Comparison of ENCODE assay signal across 2 cellular contexts in the genomic region with DNA sequence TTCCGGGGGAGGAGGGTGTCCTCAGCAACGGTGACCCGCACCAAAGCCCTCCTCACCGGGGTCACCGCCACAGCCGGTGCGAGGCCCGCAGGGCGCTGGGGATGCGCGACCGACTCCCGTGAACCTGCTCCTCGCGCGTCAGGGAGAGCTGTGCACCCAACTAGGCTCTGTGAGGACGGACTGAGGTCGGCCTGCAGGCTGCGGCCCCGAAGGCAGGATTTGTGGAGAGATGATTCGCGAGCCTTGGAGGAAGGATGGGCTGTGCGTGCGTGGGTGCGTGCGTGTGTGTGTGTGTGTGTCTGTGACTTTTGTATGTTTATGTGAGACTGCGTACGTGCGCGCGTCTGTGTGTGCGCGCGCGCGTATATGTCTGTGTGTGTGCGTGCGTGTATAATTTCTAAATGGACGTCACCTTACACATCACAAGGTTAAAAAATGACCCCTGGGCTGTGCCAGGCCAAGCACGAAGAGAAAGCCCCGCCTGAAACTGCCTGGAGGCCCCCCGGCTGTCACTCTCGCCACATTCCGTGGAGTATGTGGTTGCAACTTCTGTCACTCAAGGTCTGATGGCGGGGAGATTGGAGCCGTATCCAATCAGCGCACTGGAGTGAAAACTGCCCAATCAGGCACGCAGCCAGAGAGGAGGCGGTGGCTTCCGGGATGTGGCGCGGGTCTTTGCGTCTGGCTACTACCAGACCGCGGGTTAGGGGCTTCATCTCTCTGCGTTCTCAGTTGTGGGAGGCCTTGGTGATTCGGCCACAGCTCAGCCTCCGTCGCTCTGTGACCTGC.
A peak's percentile ranks its signal among the peaks of the same experiment; 100 is the strongest.
TF ChIP-seq lines count a peak whose summit lies in the region.

ZNF141 (plus strand) TSS at position 672 of the 789 bp plus-strand sequence. CDS start 170 bp downstream, outside the sequence.

TF ChIP-seq in liver, 16 proteins besides CTCF, POLR2A, EP300 and RAD21 (continued from another document):
- TF ChIP-seq ZBTB33 (IDR thresholded peaks at IDR 0.05) (no peak), YY1 (IDR thresholded peaks at IDR 0.05) (peak; percentile 81), HNF4A (conservative IDR thresholded peaks at IDR 0.05) (peak; percentile 29 to 42), REST (IDR thresholded peaks at IDR 0.05) (peak; percentile 26), GABPA (IDR thresholded peaks at IDR 0.05 in 1 of 2, conservative IDR thresholded peaks at IDR 0.05 in 1 of 2) (peak; percentile 57 to 87), NR2F2 (IDR thresholded peaks at IDR 0.05) (peak; percentile 93), EGR1 (IDR thresholded peaks at IDR 0.05; ENCODE audit: low read depth in 2 of 2) (no peak), HNF4G (IDR thresholded peaks at IDR 0.05) (no peak), ATF3 (IDR thresholded peaks at IDR 0.05) (peak; percentile 38), SP1 (IDR thresholded peaks at IDR 0.05) (peak; percentile 89), FOXA1 (IDR thresholded peaks at IDR 0.05) (no peak)
- TF ChIP-seq, protein P1, sequence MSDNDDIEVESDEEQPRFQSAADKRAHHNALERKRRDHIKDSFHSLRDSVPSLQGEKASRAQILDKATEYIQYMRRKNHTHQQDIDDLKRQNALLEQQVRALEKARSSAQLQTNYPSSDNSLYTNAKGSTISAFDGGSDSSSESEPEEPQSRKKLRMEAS (IDR thresholded peaks at IDR 0.05) = peak; percentile 48

TF ChIP-seq in HepG2, 621 proteins besides CTCF, POLR2A, EP300 and RAD21 (continued from another document):
- TF ChIP-seq AKNA (CRISPR knock-in tag; IDR thresholded peaks at IDR 0.05; ENCODE audit: borderline replicate concordance) (no peak), SYNCRIP (IDR thresholded peaks at IDR 0.05; ENCODE audit: insufficient read depth, low read depth, low read length) (no peak), ADNP (CRISPR knock-in tag; IDR thresholded peaks at IDR 0.05) (no peak), GTF2F1 (IDR thresholded peaks at IDR 0.05; ENCODE audit: low read length) (no peak), ZNF407 (CRISPR knock-in tag; IDR thresholded peaks at IDR 0.05; ENCODE audit: not compliant biosample characterization) (no peak), ZSCAN25 (CRISPR knock-in tag; IDR thresholded peaks at IDR 0.05) (no peak), SCMH1 (CRISPR knock-in tag; IDR thresholded peaks at IDR 0.05; ENCODE audit: borderline replicate concordance) (no peak)
